ENCODE assay signal across 22 cellular contexts in genomic region chr12:25208554-25208953, GRCh38. TPM values are rescaled to one million over a fixed set of nuclear protein-coding genes. Genes with fewer than 3 reads are reported as not detected.
"Had no signal": no experiment of that assay in that cellular context is flagged by ENCODE, and none has a peak within 500 bp of the region (broad histone marks: within the 10 kb centered on the region; RNA-seq: fewer than 3 reads in every experiment).

No MANE protein-coding gene starts in this region.

- H3K4me1 ChIP-seq: foreskin keratinocyte, neural progenitor cell, parathyroid adenoma had no signal

- H3K4me1 Mint-ChIP-seq: neural progenitor cell had no signal

- H3K9me3 Mint-ChIP-seq: naive thymus-derived CD4-positive, alpha-beta T cell; neural progenitor cell had no signal

- H3K9me3 ChIP-seq: SK-N-SH, tibial artery had no signal

- H3K27ac ChIP-seq: brain microvascular endothelial cell, dorsolateral prefrontal cortex, epithelial cell of prostate, foreskin keratinocyte, neural progenitor cell, parathyroid adenoma, tibial artery had no signal

- H3K4me3 Mint-ChIP-seq: naive thymus-derived CD4-positive, alpha-beta T cell; neural progenitor cell had no signal

- H3K4me2 ChIP-seq: neural progenitor cell, SK-N-SH had no signal

- DNase-seq: activated naive CD4-positive, alpha-beta T cell; activated T-cell treated with anti-CD3 and anti-CD28 coated beads for 4 hours; aorta; brain microvascular endothelial cell; central memory CD4-positive, alpha-beta T cell; dorsolateral prefrontal cortex; foreskin keratinocyte; hippocampal formation; islet precursor cell; naive thymus-derived CD4-positive, alpha-beta T cell; SK-N-SH; stimulated activated CD4-positive, alpha-beta T cell treated with anti-CD3 and anti-CD28 coated beads, Interleukin-12 subunit alpha, Interleukin-12 subunit beta, amount 100 ng/mL, for 4 hours; stimulated activated CD4-positive, alpha-beta T cell treated with anti-CD3 and anti-CD28 coated beads, Interleukin-1b, Interleukin-23, amount 100 ng/mL, for 48 hours; stimulated activated naive CD4-positive, alpha-beta T cell treated with Interleukin-2 at 50 U/mL for 16 hours; substantia nigra; T-helper 1 cell; T-helper 9 cell; tibial artery had no signal

- H2AFZ ChIP-seq: neural progenitor cell, parathyroid adenoma had no signal

- H3K27me3 ChIP-seq: brain microvascular endothelial cell, dorsolateral prefrontal cortex, foreskin keratinocyte, neural progenitor cell, tibial artery had no signal

- ATAC-seq: foreskin keratinocyte; naive thymus-derived CD4-positive, alpha-beta T cell had no signal

- H3K27ac Mint-ChIP-seq: neural progenitor cell had no signal

- H3K27me3 Mint-ChIP-seq: naive thymus-derived CD4-positive, alpha-beta T cell had no signal

- H3K79me2 ChIP-seq: parathyroid adenoma had no signal

- H3K4me3 ChIP-seq: dorsolateral prefrontal cortex, neural progenitor cell, tibial artery had no signal

RNA-seq across cellular contexts. Expression of gene DNAI7, which starts 13.6 kb away (rescaled TPM):
- total RNA-seq: lung microvascular endothelial cell had no signal
